Comparison of ENCODE assay signal across 8 cellular contexts in the genomic region with DNA sequence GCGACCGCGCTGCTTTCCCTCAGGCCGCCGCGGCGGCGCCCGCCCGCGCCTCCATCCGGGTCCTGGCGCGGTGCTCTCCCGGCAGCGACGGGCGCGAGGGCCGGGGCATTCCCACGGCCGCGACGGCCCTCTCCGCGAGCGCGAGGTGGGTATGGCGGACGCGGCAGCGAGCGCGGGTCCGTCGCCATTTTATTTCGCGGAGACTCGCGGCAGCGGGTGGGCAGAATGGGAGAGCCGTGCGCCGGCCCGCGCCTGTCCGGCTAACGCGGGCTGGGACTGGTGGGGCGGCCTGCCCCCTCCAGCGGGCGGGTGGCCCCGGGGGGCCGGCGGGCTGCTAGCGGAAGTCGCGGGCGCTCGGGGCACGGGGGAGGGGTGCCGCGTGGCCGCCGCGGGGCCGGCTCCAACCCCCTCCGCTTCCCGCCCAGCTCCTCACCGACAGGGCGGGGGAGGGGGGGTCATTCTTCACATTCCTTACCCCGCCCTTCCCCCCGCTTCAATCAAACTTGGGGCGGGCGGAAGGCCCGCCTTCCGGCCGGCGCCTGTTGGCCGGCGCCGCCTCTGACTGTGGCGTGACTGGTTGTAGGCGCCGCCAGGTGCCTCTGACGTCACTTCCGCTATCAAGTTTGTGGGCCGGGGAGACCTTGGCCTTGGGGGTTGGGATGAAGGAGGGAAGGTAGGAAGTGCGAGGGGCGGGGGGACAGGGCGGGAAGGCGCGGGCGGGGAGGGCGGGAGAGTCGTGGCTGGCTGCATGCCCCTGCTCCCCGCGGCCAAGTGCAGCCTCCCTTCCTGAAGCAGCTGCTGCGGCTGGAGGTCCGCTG.
DNase-seq lines count a peak whose midpoint lies in the region; ATAC-seq and TF ChIP-seq lines count a peak whose summit lies in the region.

No MANE protein-coding gene starts in this region.

- peaks cover 41% of the 10 kb centered on the region for H3K36me3 Mint-ChIP-seq in activated T-cell treated with anti-CD3 and anti-CD28 coated beads, Interleukin-2, amount 50 U/mL, for 24 hours (ENCODE audit: low read depth)

- no peaks in the 10 kb centered on the region for H3K27me3 ChIP-seq in esophagus (ENCODE audit: control insufficient read depth in 1 of 2, insufficient read depth in 2 of 2, low read length in 2 of 2)
- H3K27me3 ChIP-seq in mucosa of stomach (ENCODE audit: control insufficient read depth, insufficient read depth, low read length) = no peaks in the 10 kb centered on the region

- H3K27ac ChIP-seq in esophagus (ENCODE audit: low read depth in 2 of 2, low read length in 1 of 2) = peak overlapping the region; percentile 98 to 99

- H3K4me1 Mint-ChIP-seq in activated T-cell treated with anti-CD3 and anti-CD28 coated beads, Interleukin-2, amount 50 U/mL, for 24 hours (ENCODE audit: low read depth) = peaks cover 41% of the 10 kb centered on the region

- H3K27me3 Mint-ChIP-seq in activated T-cell treated with anti-CD3 and anti-CD28 coated beads, Interleukin-2, amount 50 U/mL, for 24 hours = no peaks in the 10 kb centered on the region

- peak overlapping the region; percentile 94 for H3K9ac ChIP-seq in mucosa of stomach (ENCODE audit: low read length)

- H3K9me3 ChIP-seq in esophagus (ENCODE audit: control insufficient read depth in 2 of 2, insufficient read depth in 1 of 2, low read depth in 1 of 2, low read length in 1 of 2) (no peaks in the 10 kb centered on the region), mucosa of stomach (ENCODE audit: control insufficient read depth, low read length) (no peaks in the 10 kb centered on the region)

- H3K36me3 ChIP-seq in esophagus (ENCODE audit: control insufficient read depth in 2 of 2, insufficient read depth in 2 of 2, low read length in 1 of 2) = no peaks in the 10 kb centered on the region
- no peaks in the 10 kb centered on the region for H3K36me3 ChIP-seq in mucosa of stomach (ENCODE audit: control insufficient read depth, insufficient read depth, low read length)

- 0 to 1% methylated on average over 56 to 100 of the region's 100 CpGs for WGBS in esophagus, 2 donors

- no peak for TF ChIP-seq RAD21 in Ishikawa (IDR thresholded peaks at IDR 0.05; ENCODE audit: low read depth)

- H3K4me1 ChIP-seq in esophagus (ENCODE audit: control insufficient read depth in 2 of 2, insufficient read depth in 2 of 2, low read length in 1 of 2) = no peaks in the 10 kb centered on the region
- H3K4me1 ChIP-seq in mucosa of stomach (ENCODE audit: control insufficient read depth, insufficient read depth, low read length) = peaks cover 11% of the 10 kb centered on the region

- DNase-seq in DMS53 (lab: John Stamatoyannopoulos, UW) = peak; percentile 98
- peak; percentile 23 for DNase-seq in OCI-M2 (lab: John Stamatoyannopoulos, UW; ENCODE audit: unreplicated experiment)
- DNase-seq in activated T-cell treated with anti-CD3 and anti-CD28 coated beads, Interleukin-2, amount 50 U/mL, for 24 hours = peak; percentile 93
- DNase-seq in stimulated activated CD8-positive, alpha-beta memory T cell treated with anti-CD3 and anti-CD28 coated beads, Interleukin-4, amount 100 ng/mL, for 48 hours = peak; percentile 95

- H3K4me3 ChIP-seq in esophagus (ENCODE audit: low read depth in 1 of 2, low read length in 2 of 2) = peak overlapping the region; percentile 73 to 90
- H3K4me3 ChIP-seq in mucosa of stomach (ENCODE audit: low read length) = peak overlapping the region; percentile 24

- no peaks in the 10 kb centered on the region for H3K9me3 Mint-ChIP-seq in activated T-cell treated with anti-CD3 and anti-CD28 coated beads, Interleukin-2, amount 50 U/mL, for 24 hours

- peak; percentile 55 for ATAC-seq in GM21619 (IDR thresholded peaks at IDR 0.05; ENCODE audit: unreplicated experiment)

- no peak; the same call in 1 of the 2 replicates for TF ChIP-seq EP300 in Ishikawa (IDR thresholded peaks at IDR 0.05; ENCODE audit: borderline replicate concordance)

- H3K4me3 Mint-ChIP-seq in activated T-cell treated with anti-CD3 and anti-CD28 coated beads, Interleukin-2, amount 50 U/mL, for 24 hours = peak overlapping the region; percentile 88

- H3K27ac Mint-ChIP-seq in activated T-cell treated with anti-CD3 and anti-CD28 coated beads, Interleukin-2, amount 50 U/mL, for 24 hours = peak overlapping the region; percentile 95

TF ChIP-seq in Ishikawa, 13 proteins besides CTCF, POLR2A, EP300 and RAD21:
- TF ChIP-seq TAF1 (IDR thresholded peaks at IDR 0.05; ENCODE audit: low read depth) = peak; percentile 27
- TF ChIP-seq TCF12 (IDR thresholded peaks at IDR 0.05; ENCODE audit: low read depth) = peak; percentile 82
- TF ChIP-seq, protein P1, sequence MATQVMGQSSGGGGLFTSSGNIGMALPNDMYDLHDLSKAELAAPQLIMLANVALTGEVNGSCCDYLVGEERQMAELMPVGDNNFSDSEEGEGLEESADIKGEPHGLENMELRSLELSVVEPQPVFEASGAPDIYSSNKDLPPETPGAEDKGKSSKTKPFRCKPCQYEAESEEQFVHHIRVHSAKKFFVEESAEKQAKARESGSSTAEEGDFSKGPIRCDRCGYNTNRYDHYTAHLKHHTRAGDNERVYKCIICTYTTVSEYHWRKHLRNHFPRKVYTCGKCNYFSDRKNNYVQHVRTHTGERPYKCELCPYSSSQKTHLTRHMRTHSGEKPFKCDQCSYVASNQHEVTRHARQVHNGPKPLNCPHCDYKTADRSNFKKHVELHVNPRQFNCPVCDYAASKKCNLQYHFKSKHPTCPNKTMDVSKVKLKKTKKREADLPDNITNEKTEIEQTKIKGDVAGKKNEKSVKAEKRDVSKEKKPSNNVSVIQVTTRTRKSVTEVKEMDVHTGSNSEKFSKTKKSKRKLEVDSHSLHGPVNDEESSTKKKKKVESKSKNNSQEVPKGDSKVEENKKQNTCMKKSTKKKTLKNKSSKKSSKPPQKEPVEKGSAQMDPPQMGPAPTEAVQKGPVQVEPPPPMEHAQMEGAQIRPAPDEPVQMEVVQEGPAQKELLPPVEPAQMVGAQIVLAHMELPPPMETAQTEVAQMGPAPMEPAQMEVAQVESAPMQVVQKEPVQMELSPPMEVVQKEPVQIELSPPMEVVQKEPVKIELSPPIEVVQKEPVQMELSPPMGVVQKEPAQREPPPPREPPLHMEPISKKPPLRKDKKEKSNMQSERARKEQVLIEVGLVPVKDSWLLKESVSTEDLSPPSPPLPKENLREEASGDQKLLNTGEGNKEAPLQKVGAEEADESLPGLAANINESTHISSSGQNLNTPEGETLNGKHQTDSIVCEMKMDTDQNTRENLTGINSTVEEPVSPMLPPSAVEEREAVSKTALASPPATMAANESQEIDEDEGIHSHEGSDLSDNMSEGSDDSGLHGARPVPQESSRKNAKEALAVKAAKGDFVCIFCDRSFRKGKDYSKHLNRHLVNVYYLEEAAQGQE (IDR thresholded peaks at IDR 0.05; ENCODE audit: low read depth) = no peak
- peak; percentile 89 for TF ChIP-seq MAX (IDR thresholded peaks at IDR 0.05)
- TF ChIP-seq ZBTB7A (IDR thresholded peaks at IDR 0.05; ENCODE audit: low read depth) = no peak
- TF ChIP-seq CREB1 (IDR thresholded peaks at IDR 0.05; ENCODE audit: low read depth) = peak; percentile 84
- TF ChIP-seq NFIC (IDR thresholded peaks at IDR 0.05) = peak; percentile 43; the same call in 1 of the 2 replicates
- TF ChIP-seq TEAD4 (IDR thresholded peaks at IDR 0.05) = peak; percentile 94
- TF ChIP-seq EGR1 (IDR thresholded peaks at IDR 0.05) = peak; percentile 4; the same call in 1 of the 2 replicates
- peak; percentile 76 for TF ChIP-seq YY1 (IDR thresholded peaks at IDR 0.05; ENCODE audit: low read depth)
- peak; percentile 51 for TF ChIP-seq USF1 (IDR thresholded peaks at IDR 0.05)
- TF ChIP-seq CEBPB (IDR thresholded peaks at IDR 0.05) = no peak
- peak; percentile 34; the same call in 1 of the 2 replicates for TF ChIP-seq FOXM1 (IDR thresholded peaks at IDR 0.05; ENCODE audit: borderline replicate concordance, low read depth)

Comparison
In these comparisons a context has a peak if more than half of its experiments do, and no peak if none do; other contexts are left out.
1. Peak in every context shown above with its lines: DNase-seq, ATAC-seq, H3K4me3 ChIP-seq and H3K27ac ChIP-seq.
2. DNase-seq: peak in every context shown above with its lines; median percentile 98 in DMS53; 95 in stimulated activated CD8-positive, alpha-beta memory T cell treated with anti-CD3 and anti-CD28 coated beads, Interleukin-4, amount 100 ng/mL, for 48 hours; 93 in activated T-cell treated with anti-CD3 and anti-CD28 coated beads, Interleukin-2, amount 50 U/mL, for 24 hours; 23 in OCI-M2.